In genomic region chr16:54171855-54172537, GRCh38 we compare ENCODE assay signal across 14 cellular contexts.
A peak's percentile ranks its signal among the peaks of the same experiment; 100 is the strongest.
DNase-seq lines count a peak whose midpoint lies in the region; ATAC-seq and TF ChIP-seq lines count a peak whose summit lies in the region.
"Had no signal": no experiment of that assay in that cellular context is flagged by ENCODE, and none has a peak within 500 bp of the region (broad histone marks: within the 10 kb centered on the region; RNA-seq: fewer than 3 reads in every experiment).

No MANE protein-coding gene starts in this region.

- intact Hi-C loops in mammary epithelial cell (cut with micrococcal nuclease): no loop called here

- DNase-seq in Daoy (ENCODE audit: low read depth): peak; percentile 50
- DNase-seq in NCI-H2081 treated with DMSO at 0.1 percent for 48 hours (lab: John Stamatoyannopoulos, UW): peak; percentile 26
- DNase-seq in mammary epithelial cell: peak; percentile 29
- peak; percentile 71 for DNase-seq in non-pigmented ciliary epithelial cell (ENCODE audit: low read depth)
- no peak for DNase-seq in NCI-H345 treated with DMSO at 0.1 percent for 48 hours (lab: John Stamatoyannopoulos, UW; ENCODE audit: unreplicated experiment)
- DNase-seq in effector CD8-positive, alpha-beta T cell (lab: John Stamatoyannopoulos, UW): no peak
- DNase-seq in DMS114 treated with DMSO at 0.1 percent for 48 hours (lab: John Stamatoyannopoulos, UW; ENCODE audit: unreplicated experiment): no peak
- DNase-seq: activated CD8-positive, alpha-beta memory T cell treated with anti-CD3 and anti-CD28 coated beads, Interleukin-2, amount 50 U/mL, for 4 hours; dermis blood vessel endothelial cell; left ventricle myocardium superior; Right ventricle myocardium superior; stimulated activated CD4-positive, alpha-beta T cell treated with anti-CD3 and anti-CD28 coated beads, Interleukin-15, amount 100 ng/mL, for 24 hours; testis had no signal

- H3K9me3 ChIP-seq in mammary epithelial cell (replicated peaks; ENCODE audit: insufficient read depth, low read length): no peaks in the 10 kb centered on the region
- H3K9me3 ChIP-seq: testis had no signal

- no peak overlapping the region for H3K4me3 ChIP-seq in mammary epithelial cell (replicated peaks in 1 of 3; ENCODE audit: insufficient read depth in 1 of 3, low read depth in 2 of 3, low read length in 3 of 3)
- H3K4me3 ChIP-seq: testis had no signal

- TF ChIP-seq CTCF in mammary epithelial cell (conservative IDR thresholded peaks at IDR 0.05 in 1 of 2, IDR thresholded peaks at IDR 0.05 in 1 of 2; ENCODE audit: extremely low read depth in 1 of 2, insufficient read depth in 1 of 2, low read depth in 1 of 2, low read length in 2 of 2): no peak

- in situ Hi-C loops in mammary epithelial cell (cut with MboI; ENCODE audit: low sequenced_read_pairs in 2 of 2): no loop called here

- no peak overlapping the region for H3K4me2 ChIP-seq in mammary epithelial cell (ENCODE audit: insufficient read depth, low read depth, low read length)

- no peaks in the 10 kb centered on the region for H3K27me3 ChIP-seq in mammary epithelial cell (ENCODE audit: insufficient read depth, low read length)
- H3K27me3 ChIP-seq: testis had no signal

- CTCF ChIA-PET in mammary epithelial cell (lab: Charles Lee; ENCODE audit: low non-redundant PET): no interaction called here

- H3K9ac ChIP-seq in mammary epithelial cell (ENCODE audit: insufficient read depth, low read length): no peak overlapping the region

- 66% methylated on average over 17 of the region's 17 CpGs for WGBS in mammary epithelial cell (ENCODE audit: low coverage, missing lambda C conversion rate)

- no peaks in the 10 kb centered on the region for H3K36me3 ChIP-seq in mammary epithelial cell (ENCODE audit: insufficient read depth, low read length)

- H3K79me2 ChIP-seq in mammary epithelial cell (ENCODE audit: insufficient read depth, low read length): no peaks in the 10 kb centered on the region

- no peak overlapping the region for H2AFZ ChIP-seq in mammary epithelial cell (ENCODE audit: low read depth, low read length)

- dilution Hi-C loops in mammary epithelial cell (cut with HindIII; ENCODE audit: low sequenced_read_pairs): loop anchor here (5.0 kb wide), 1 partner anchor 95 kb away; no protein-coding TSS in a partner anchor

- H4K20me1 ChIP-seq in mammary epithelial cell (ENCODE audit: insufficient read depth, low read length): no peaks in the 10 kb centered on the region

- no peak overlapping the region for H3K27ac ChIP-seq in mammary epithelial cell (ENCODE audit: insufficient read depth, low read depth, low read length)
- H3K27ac ChIP-seq: testis had no signal

- no TSS peak for BruUV-seq in mammary epithelial cell (replicated peaks; lab: Mats Ljungman, UMichigan)

- ATAC-seq in HG03565 (IDR thresholded peaks at IDR 0.05; ENCODE audit: unreplicated experiment): no peak
- ATAC-seq: left ventricle myocardium superior had no signal

- no peaks in the 10 kb centered on the region for H3K4me1 ChIP-seq in mammary epithelial cell (ENCODE audit: insufficient read depth, low read length)
- H3K4me1 ChIP-seq: testis had no signal

Comparison
In these comparisons a context has a peak if more than half of its experiments do, and no peak if none do; other contexts are left out.
1. DNase-seq: peak in Daoy (single experiment), NCI-H2081 treated with DMSO at 0.1 percent for 48 hours (single experiment), mammary epithelial cell (single experiment) and non-pigmented ciliary epithelial cell (single experiment); none in NCI-H345 treated with DMSO at 0.1 percent for 48 hours (single experiment), effector CD8-positive, alpha-beta T cell (single experiment) and DMS114 treated with DMSO at 0.1 percent for 48 hours (single experiment).